ENCODE assay signal across 2 cellular contexts in the genomic region with DNA sequence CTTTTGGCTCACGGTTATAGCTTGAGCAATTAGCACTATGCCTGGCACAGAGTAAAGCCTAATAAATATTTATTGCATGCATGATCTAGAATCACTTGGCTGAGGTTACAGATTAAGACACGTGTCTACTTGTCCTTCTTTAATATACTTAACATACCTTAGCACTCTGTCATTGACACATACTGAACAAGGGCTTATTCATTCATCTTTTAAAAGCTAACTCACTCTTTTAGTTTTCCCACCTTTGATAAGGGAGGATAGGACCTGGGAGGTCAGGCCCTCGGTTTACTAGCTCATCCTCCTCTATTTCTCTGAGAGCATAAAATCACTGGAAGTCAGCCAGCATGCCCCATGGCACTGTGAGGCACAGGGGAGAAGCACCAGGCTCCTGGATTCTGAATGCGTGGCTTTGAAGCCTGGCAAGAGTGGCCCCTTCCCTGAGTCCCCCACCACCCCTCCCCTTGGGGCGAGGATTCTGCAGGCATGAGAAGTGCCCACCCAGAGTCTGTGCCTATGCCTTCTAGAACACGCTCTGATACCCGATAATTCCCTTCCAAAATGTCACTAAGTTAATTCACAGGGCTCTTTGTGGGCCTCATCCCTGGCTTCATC.
TF ChIP-seq lines count a peak whose summit lies in the region.

No MANE protein-coding gene starts in this region.

TF ChIP-seq in HCT116, 20 proteins besides CTCF, POLR2A, EP300 and RAD21:
- TF ChIP-seq EZH2phosphoT487 (IDR thresholded peaks at IDR 0.05; ENCODE audit: borderline replicate concordance) (no peak), YY1 (IDR thresholded peaks at IDR 0.05; ENCODE audit: extremely low read depth, insufficient replicate concordance, low read depth, low read length) (no peak), EGR1 (IDR thresholded peaks at IDR 0.05; ENCODE audit: low read depth) (no peak), SIN3A (IDR thresholded peaks at IDR 0.05; ENCODE audit: low read depth) (no peak), POLR2AphosphoS5 (IDR thresholded peaks at IDR 0.05; ENCODE audit: low read depth, low read length) (no peak), ELF1 (IDR thresholded peaks at IDR 0.05; ENCODE audit: borderline replicate concordance, low read depth) (no peak), ZFX (IDR thresholded peaks at IDR 0.05) (no peak)
- TF ChIP-seq, protein P1, sequence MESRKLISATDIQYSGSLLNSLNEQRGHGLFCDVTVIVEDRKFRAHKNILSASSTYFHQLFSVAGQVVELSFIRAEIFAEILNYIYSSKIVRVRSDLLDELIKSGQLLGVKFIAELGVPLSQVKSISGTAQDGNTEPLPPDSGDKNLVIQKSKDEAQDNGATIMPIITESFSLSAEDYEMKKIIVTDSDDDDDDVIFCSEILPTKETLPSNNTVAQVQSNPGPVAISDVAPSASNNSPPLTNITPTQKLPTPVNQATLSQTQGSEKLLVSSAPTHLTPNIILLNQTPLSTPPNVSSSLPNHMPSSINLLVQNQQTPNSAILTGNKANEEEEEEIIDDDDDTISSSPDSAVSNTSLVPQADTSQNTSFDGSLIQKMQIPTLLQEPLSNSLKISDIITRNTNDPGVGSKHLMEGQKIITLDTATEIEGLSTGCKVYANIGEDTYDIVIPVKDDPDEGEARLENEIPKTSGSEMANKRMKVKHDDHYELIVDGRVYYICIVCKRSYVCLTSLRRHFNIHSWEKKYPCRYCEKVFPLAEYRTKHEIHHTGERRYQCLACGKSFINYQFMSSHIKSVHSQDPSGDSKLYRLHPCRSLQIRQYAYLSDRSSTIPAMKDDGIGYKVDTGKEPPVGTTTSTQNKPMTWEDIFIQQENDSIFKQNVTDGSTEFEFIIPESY (IDR thresholded peaks at IDR 0.05; ENCODE audit: extremely low read depth, insufficient replicate concordance, low read length): no peak
- TF ChIP-seq, protein P2, sequence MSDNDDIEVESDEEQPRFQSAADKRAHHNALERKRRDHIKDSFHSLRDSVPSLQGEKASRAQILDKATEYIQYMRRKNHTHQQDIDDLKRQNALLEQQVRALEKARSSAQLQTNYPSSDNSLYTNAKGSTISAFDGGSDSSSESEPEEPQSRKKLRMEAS (IDR thresholded peaks at IDR 0.05): no peak

TF ChIP-seq in H1, 55 proteins besides CTCF, POLR2A, EP300 and RAD21:
- TF ChIP-seq, protein P3, sequence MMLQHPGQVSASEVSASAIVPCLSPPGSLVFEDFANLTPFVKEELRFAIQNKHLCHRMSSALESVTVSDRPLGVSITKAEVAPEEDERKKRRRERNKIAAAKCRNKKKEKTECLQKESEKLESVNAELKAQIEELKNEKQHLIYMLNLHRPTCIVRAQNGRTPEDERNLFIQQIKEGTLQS (IDR thresholded peaks at IDR 0.05; ENCODE audit: insufficient read depth, low read depth, low read length): no peak
- no peak for TF ChIP-seq TBP (IDR thresholded peaks at IDR 0.05; ENCODE audit: low read depth, low read length)
- no peak for TF ChIP-seq RNF2 (IDR thresholded peaks at IDR 0.05; ENCODE audit: borderline replicate concordance, low read depth, low read length, missing control alignments, poor library complexity, severe bottlenecking)
- TF ChIP-seq SP4 (IDR thresholded peaks at IDR 0.05; ENCODE audit: low read length): no peak
- no peak for TF ChIP-seq SIX5 (IDR thresholded peaks at IDR 0.05; ENCODE audit: low read depth, low read length)
- no peak for TF ChIP-seq ASH2L (IDR thresholded peaks at IDR 0.05; ENCODE audit: low read length)
- TF ChIP-seq ZNF274 (IDR thresholded peaks at IDR 0.05; ENCODE audit: borderline replicate concordance, extremely low read depth, low read length): no peak
- TF ChIP-seq BRCA1 (IDR thresholded peaks at IDR 0.05; ENCODE audit: low read depth, low read length): no peak
- no peak for TF ChIP-seq SIN3A (conservative IDR thresholded peaks at IDR 0.05 in 1 of 2, IDR thresholded peaks at IDR 0.05 in 1 of 2; ENCODE audit: low read depth in 1 of 2, low read length in 2 of 2)
- TF ChIP-seq NRF1 (IDR thresholded peaks at IDR 0.05; ENCODE audit: low read depth, low read length): no peak
- no peak for TF ChIP-seq CBX8 (IDR thresholded peaks at IDR 0.05; ENCODE audit: borderline replicate concordance, low read depth, low read length)
- TF ChIP-seq SIRT6 (IDR thresholded peaks at IDR 0.05; ENCODE audit: low read length): no peak
- no peak for TF ChIP-seq JUND (IDR thresholded peaks at IDR 0.05; ENCODE audit: low read length)
- no peak for TF ChIP-seq CTBP2 (IDR thresholded peaks at IDR 0.05; ENCODE audit: borderline replicate concordance, insufficient read depth, insufficient read length, low read length)
- TF ChIP-seq TAF7 (optimal IDR thresholded peaks at IDR 0.05; ENCODE audit: borderline replicate concordance, low read depth, low read length): no peak
- no peak for TF ChIP-seq RBBP5 (IDR thresholded peaks at IDR 0.05; ENCODE audit: borderline replicate concordance, low read depth, low read length)
